10 cellular contexts compared by ENCODE assay signal in genomic region chr6:28353981-28354676, GRCh38. TPM values are rescaled to one million over a fixed set of nuclear protein-coding genes. Genes with fewer than 3 reads are reported as not detected.
DNase-seq lines count a peak whose midpoint lies in the region; ATAC-seq and TF ChIP-seq lines count a peak whose summit lies in the region.
"Had no signal": no experiment of that assay in that cellular context is flagged by ENCODE, and none has a peak within 500 bp of the region (broad histone marks: within the 10 kb centered on the region; RNA-seq: fewer than 3 reads in every experiment).

No MANE protein-coding gene starts in this region.

- no peaks in the 10 kb centered on the region for H3K27me3 Mint-ChIP-seq in nephron (ENCODE audit: low read depth)
- H3K27me3 Mint-ChIP-seq in activated naive CD4-positive, alpha-beta T cell treated with anti-CD3 and anti-CD28 coated beads, Interleukin-2, amount 10 ng/mL, durations not matched to agents 7 days and 5 days = peaks cover 8% of the 10 kb centered on the region

- no peak overlapping the region for H3K4me3 ChIP-seq in SK-N-SH (ENCODE audit: low read depth in 2 of 2, low read length in 1 of 2)

- no peak overlapping the region for H3K9ac ChIP-seq in SK-N-SH

- H3K4me1 ChIP-seq in SK-N-SH (ENCODE audit: control insufficient read depth in 1 of 2, insufficient read depth in 2 of 2, low read depth in 1 of 2, low read length in 1 of 2) = peaks cover 10 to 22% of the 10 kb centered on the region in 2 experiments; a peak in 3 of 4 replicates

- H3K9me3 ChIP-seq in SK-N-SH = no peaks in the 10 kb centered on the region

- CTCF ChIA-PET in SK-N-SH (lab: Yijun Ruan, JAX) = interaction anchor here (3.4 kb wide), 1 partner anchor 86 kb away, joined by 29 read pairs; the partner anchor contains the start of gene ZSCAN26
- CTCF ChIA-PET in activated naive CD4-positive, alpha-beta T cell treated with anti-CD3 and anti-CD28 coated beads, Interleukin-2, amount 10 ng/mL, durations not matched to agents 7 days and 5 days (lab: Charles Lee) = interaction anchor here (1.4 to 2.7 kb wide), 3 partner anchors 188 to 458 kb away, joined by 3 to 16 read pairs (median 16); partner anchors contain the start of gene ZKSCAN8

- no peaks in the 10 kb centered on the region for H3K36me3 ChIP-seq in SK-N-SH (replicated peaks in 1 of 2; ENCODE audit: control insufficient read depth in 1 of 2, insufficient read depth in 2 of 2, low read length in 1 of 2)

- H3F3A ChIP-seq in SK-N-SH (replicated peaks; ENCODE audit: insufficient read depth) = no peaks in the 10 kb centered on the region

- H3K9me2 ChIP-seq in SK-N-SH = no peaks in the 10 kb centered on the region

- H3K4me3 Mint-ChIP-seq in nephron = peak overlapping the region; percentile 59 to 98 (median 81)
- no peak overlapping the region for H3K4me3 Mint-ChIP-seq in activated naive CD4-positive, alpha-beta T cell treated with anti-CD3 and anti-CD28 coated beads, Interleukin-2, amount 10 ng/mL, durations not matched to agents 7 days and 5 days

- H3K27me3 ChIP-seq in SK-N-SH (ENCODE audit: insufficient read depth) = no peaks in the 10 kb centered on the region

- H3K27ac ChIP-seq in epithelial cell of prostate = peak overlapping the region; percentile 72
- H3K27ac ChIP-seq in SK-N-SH (ENCODE audit: low read depth in 2 of 2, low read length in 1 of 2) = no peak overlapping the region

- POLR2A ChIA-PET in SK-N-SH (lab: Yijun Ruan, JAX) = interaction anchor here (0.6 kb wide), 1 partner anchor 19 kb away, joined by 3 read pairs; no protein-coding TSS in a partner anchor

- H3K9me3 Mint-ChIP-seq in nephron = no peaks in the 10 kb centered on the region
- peaks cover 6% of the 10 kb centered on the region for H3K9me3 Mint-ChIP-seq in activated naive CD4-positive, alpha-beta T cell treated with anti-CD3 and anti-CD28 coated beads, Interleukin-2, amount 10 ng/mL, durations not matched to agents 7 days and 5 days

- H3K27ac Mint-ChIP-seq in nephron = peak overlapping the region; percentile 84 to 93 (median 92)
- no peak overlapping the region for H3K27ac Mint-ChIP-seq in activated naive CD4-positive, alpha-beta T cell treated with anti-CD3 and anti-CD28 coated beads, Interleukin-2, amount 10 ng/mL, durations not matched to agents 7 days and 5 days

- DNase-seq in DMS153 treated with DMSO at 0.1 percent for 48 hours (lab: John Stamatoyannopoulos, UW; ENCODE audit: unreplicated experiment) (peak; percentile 62), NCI-H774 (lab: John Stamatoyannopoulos, UW) (peak; percentile 86), epithelial cell of prostate (ENCODE audit: low read depth, low spot score) (peak; percentile 69), left lobe of liver (ENCODE audit: low spot score) (no peak), SK-N-SH (no peak)
- DNase-seq in activated naive CD4-positive, alpha-beta T cell treated with anti-CD3 and anti-CD28 coated beads, Interleukin-2, amount 10 ng/mL, durations not matched to agents 7 days and 5 days = no peak
- DNase-seq: GDM1, RPMI8226 had no signal

- H3K36me3 Mint-ChIP-seq in nephron (ENCODE audit: low read depth) = peaks cover 15% of the 10 kb centered on the region
- peaks cover 19% of the 10 kb centered on the region for H3K36me3 Mint-ChIP-seq in activated naive CD4-positive, alpha-beta T cell treated with anti-CD3 and anti-CD28 coated beads, Interleukin-2, amount 10 ng/mL, durations not matched to agents 7 days and 5 days

- TF ChIP-seq RAD21 in SK-N-SH (IDR thresholded peaks at IDR 0.05; ENCODE audit: low read length) = no peak

- H3K4me1 Mint-ChIP-seq in nephron = peaks cover 55% of the 10 kb centered on the region
- peaks cover 51% of the 10 kb centered on the region for H3K4me1 Mint-ChIP-seq in activated naive CD4-positive, alpha-beta T cell treated with anti-CD3 and anti-CD28 coated beads, Interleukin-2, amount 10 ng/mL, durations not matched to agents 7 days and 5 days

- no peaks in the 10 kb centered on the region for H4K20me1 ChIP-seq in SK-N-SH (ENCODE audit: insufficient read depth)

- H3K4me2 ChIP-seq in SK-N-SH = no peak overlapping the region

- TF ChIP-seq CTCF in nephron (IDR thresholded peaks at IDR 0.05; ENCODE audit: unreplicated experiment in 3 of 3) (no peak), SK-N-SH (IDR thresholded peaks at IDR 0.05) (no peak)

- TF ChIP-seq EP300 in SK-N-SH (IDR thresholded peaks at IDR 0.05; ENCODE audit: borderline replicate concordance in 1 of 2, low read depth in 1 of 2, low read length in 1 of 2) = no peak

- no peak overlapping the region for H2AFZ ChIP-seq in SK-N-SH (ENCODE audit: low read depth)

- 98% methylated on average over 11 of the region's 11 CpGs for WGBS in SK-N-SH (ENCODE audit: low lambda C conversion rate)

- ATAC-seq in HG02763 (IDR thresholded peaks at IDR 0.05; ENCODE audit: unreplicated experiment) = no peak
- ATAC-seq in left lobe of liver = no peak

- peaks cover 40% of the 10 kb centered on the region for H3K79me2 ChIP-seq in SK-N-SH (ENCODE audit: insufficient read depth)

TF ChIP-seq in SK-N-SH, 30 proteins besides CTCF, POLR2A, EP300 and RAD21:
- TF ChIP-seq RFX5 (IDR thresholded peaks at IDR 0.05; ENCODE audit: low read length) (no peak), RCOR1 (IDR thresholded peaks at IDR 0.05; ENCODE audit: low read length) (no peak), FOXM1 (IDR thresholded peaks at IDR 0.05; ENCODE audit: low read depth) (no peak), YY1 (IDR thresholded peaks at IDR 0.05; ENCODE audit: low read depth) (no peak), GATA2 (CRISPR knock-in tag; IDR thresholded peaks at IDR 0.05) (no peak), FOXJ3 (CRISPR knock-in tag; IDR thresholded peaks at IDR 0.05) (no peak), IRF3 (IDR thresholded peaks at IDR 0.05; ENCODE audit: low read depth, low read length) (no peak)

RNA-seq across cellular contexts. Expression of gene ZKSCAN3, which starts 4.4 kb away (rescaled TPM):
- total RNA-seq in left lobe of liver = 2.4 TPM
- 2.6 and 3.0 TPM in 2 replicates for polyA plus RNA-seq in SK-N-SH (2012; rRNA removed)
- 2.6 and 2.7 TPM in 2 replicates for polyA plus RNA-seq in SK-N-SH (2012; cell fraction: cytosol; rRNA removed)
- polyA plus RNA-seq in SK-N-SH (2012; cell fraction: nucleus; rRNA removed) = 3.5 and 4.6 TPM in 2 replicates

RNA-seq across cellular contexts. Expression of gene ZSCAN31, which starts 18.2 kb away (rescaled TPM):
- 2.4 TPM for total RNA-seq in left lobe of liver
- polyA plus RNA-seq in SK-N-SH (2012; rRNA removed) = 1.9 and 2.1 TPM in 2 replicates
- polyA plus RNA-seq in SK-N-SH (2012; cell fraction: cytosol; rRNA removed) = 2.0 and 2.3 TPM in 2 replicates
- polyA plus RNA-seq in SK-N-SH (2012; cell fraction: nucleus; rRNA removed) = 2.1 and 3.1 TPM in 2 replicates

RNA-seq across cellular contexts. Expression of gene ZSCAN12, which starts 45.4 kb away (rescaled TPM):
- 1.2 TPM for total RNA-seq in left lobe of liver
- 1.6 and 2.5 TPM in 2 replicates for polyA plus RNA-seq in SK-N-SH (2012; rRNA removed)
- polyA plus RNA-seq in SK-N-SH (2012; cell fraction: cytosol; rRNA removed) = 2.2 and 2.4 TPM in 2 replicates
- 2.0 and 3.0 TPM in 2 replicates for polyA plus RNA-seq in SK-N-SH (2012; cell fraction: nucleus; rRNA removed)

Comparison
In these comparisons a context has a peak if more than half of its experiments do, and no peak if none do; other contexts are left out.
1. DNase-seq: peak in DMS153 treated with DMSO at 0.1 percent for 48 hours (single experiment), NCI-H774 (single experiment) and epithelial cell of prostate (single experiment); none in left lobe of liver (single experiment), SK-N-SH (single experiment) and activated naive CD4-positive, alpha-beta T cell treated with anti-CD3 and anti-CD28 coated beads, Interleukin-2, amount 10 ng/mL, durations not matched to agents 7 days and 5 days (single experiment).